In the genomic region with DNA sequence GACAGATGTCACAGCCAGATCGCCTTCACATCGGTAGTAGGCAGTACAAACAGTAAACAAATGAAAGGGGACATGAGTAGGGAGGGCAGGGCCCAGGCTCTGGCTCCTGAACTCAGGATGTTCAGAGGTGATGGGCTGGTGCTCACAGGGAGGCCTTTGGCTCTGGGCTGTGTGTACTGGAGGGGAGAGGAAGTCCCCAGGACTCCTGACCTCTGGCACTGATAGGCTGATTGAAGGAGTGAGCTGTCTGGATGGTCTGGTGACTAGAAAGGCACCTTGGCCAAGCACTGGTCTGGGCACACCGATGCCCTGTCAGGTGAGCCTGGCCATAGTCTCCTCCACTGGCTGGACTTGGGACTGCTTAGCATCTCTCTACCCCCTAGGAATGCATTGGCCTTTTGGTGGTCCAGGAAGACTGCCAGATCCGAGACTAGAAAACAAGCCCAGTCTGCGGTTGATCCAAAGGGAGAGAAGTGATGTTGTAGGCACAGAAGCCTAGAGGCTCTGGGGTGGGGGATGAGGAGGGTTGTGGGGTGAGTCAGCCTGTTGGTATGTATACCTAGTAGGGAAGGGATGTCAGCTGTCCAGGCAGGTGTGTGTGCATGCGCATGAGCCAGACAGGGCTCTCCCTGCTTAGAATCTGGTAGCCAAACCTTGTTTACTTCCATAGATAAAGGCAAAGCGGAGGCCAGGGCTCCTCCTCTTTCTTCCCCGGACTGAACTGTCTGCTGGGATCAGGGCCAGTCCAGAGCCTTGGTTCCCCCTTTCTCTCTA, we compare ENCODE assay signal across 6 cellular contexts. TPM values are rescaled to one million over a fixed set of nuclear protein-coding genes. Genes with fewer than 3 reads are reported as not detected.
DNase-seq lines count a peak whose midpoint lies in the region; ATAC-seq and TF ChIP-seq lines count a peak whose summit lies in the region.
"Had no signal": no experiment of that assay in that cellular context is flagged by ENCODE, and none has a peak within 500 bp of the region (broad histone marks: within the 10 kb centered on the region; RNA-seq: fewer than 3 reads in every experiment).

No MANE protein-coding gene starts in this region.

- peaks cover 90% of the 10 kb centered on the region for H3K27me3 Mint-ChIP-seq in brain

- peaks cover 16% of the 10 kb centered on the region for H3K4me1 Mint-ChIP-seq in brain

- ATAC-seq in HG02759 (IDR thresholded peaks at IDR 0.05; ENCODE audit: unreplicated experiment), result no peak

- H3K27ac Mint-ChIP-seq in brain, result peak overlapping the region in 1 of 5 experiments; percentile 8

- H3K27me3 ChIP-seq in prostate gland (replicated peaks; ENCODE audit: insufficient read depth), result no peaks in the 10 kb centered on the region

- DNase-seq in M059J (ENCODE audit: low read depth), result peak; percentile 50
- peak; percentile 94 for DNase-seq in prostate gland (ENCODE audit: low spot score)
- no peak for DNase-seq in cerebellar nuclear complex (lab: John Stamatoyannopoulos, UW)

- no peaks in the 10 kb centered on the region for H3K9me3 ChIP-seq in prostate gland

- no peaks in the 10 kb centered on the region for H3K4me1 ChIP-seq in prostate gland (replicated peaks)

- no peaks in the 10 kb centered on the region for H3K36me3 Mint-ChIP-seq in brain

- H3K4me3 Mint-ChIP-seq in brain, result peak overlapping the region; percentile 14 to 84 (median 53)

- TF ChIP-seq POLR2A in prostate gland (IDR thresholded peaks at IDR 0.05), result peak; percentile 86

- peak overlapping the region; percentile 96 to 97 for H3K27ac ChIP-seq in prostate gland

- intact Hi-C loops in prostate gland (cut with DNase I), result no loop called here

- TF ChIP-seq CTCF in brain (conservative IDR thresholded peaks at IDR 0.05), result no peak
- TF ChIP-seq CTCF in prostate gland (IDR thresholded peaks at IDR 0.05), result peak in 2 of 4 experiments; percentile 3 to 17

- WGBS in prostate gland, result 49% methylated on average over 8 of the region's 8 CpGs

- H3K9me3 Mint-ChIP-seq in brain, result peaks cover 0 to 6% (median 0%) of the 10 kb centered on the region in 5 experiments

- H3K4me3 ChIP-seq in prostate gland, result peak overlapping the region; percentile 73 to 79

- H3K36me3 ChIP-seq in prostate gland, result no peaks in the 10 kb centered on the region

RNA-seq across cellular contexts. Expression of a gene that starts 1.9 kb away (rescaled TPM):
- 8.3 and 15.5 TPM in 2 replicates for total RNA-seq in M059J (2014; rRNA removed; shearing (Covaris generic))
- polyA plus RNA-seq in brain (ENCODE audit: insufficient read depth, low read depth, low replicate concordance), result 151 TPM
- total RNA-seq in prostate gland, result 100 to 1,000 TPM; 143 to 295 TPM

RNA-seq across cellular contexts. Expression of a gene that starts 17.2 kb away (rescaled TPM):
- not detected in 2 replicates for total RNA-seq in M059J (2014; rRNA removed; shearing (Covaris generic))
- polyA plus RNA-seq in brain (ENCODE audit: insufficient read depth, low read depth, low replicate concordance), result 0.66 TPM
- total RNA-seq in prostate gland, result under 1 TPM in 1 of 2 donors, not detected in 1; 0.97 TPM
- total RNA-seq: sciatic nerve had no signal

RNA-seq across cellular contexts. Expression of a gene that starts 28.3 kb away (rescaled TPM):
- 0.12 TPM in 1 of 2 replicates, not detected in the other for total RNA-seq in M059J (2014; rRNA removed; shearing (Covaris generic))
- 2.3 TPM for polyA plus RNA-seq in brain (ENCODE audit: insufficient read depth, low read depth, low replicate concordance)
- 10 to 100 TPM in 1 of 2 donors, 1 to 10 TPM in 1; 5.9 to 11.7 TPM for total RNA-seq in prostate gland

RNA-seq across cellular contexts. Expression of a gene that starts 38.4 kb away (rescaled TPM):
- 26.1 and 31.5 TPM in 2 replicates for total RNA-seq in M059J (2014; rRNA removed; shearing (Covaris generic))
- polyA plus RNA-seq in brain (ENCODE audit: insufficient read depth, low read depth, low replicate concordance), result 45.6 TPM
- 10 to 100 TPM; 29.2 to 29.6 TPM for total RNA-seq in prostate gland

RNA-seq across cellular contexts. Expression of a gene that starts 38.8 kb away (rescaled TPM):
- total RNA-seq in M059J (2014; rRNA removed; shearing (Covaris generic)), result 45.9 and 60.7 TPM in 2 replicates
- polyA plus RNA-seq in brain (ENCODE audit: insufficient read depth, low read depth, low replicate concordance), result 55.0 TPM
- total RNA-seq in prostate gland, result 10 to 100 TPM; 39.8 to 43.3 TPM

Comparison
In these comparisons a context has a peak if more than half of its experiments do, and no peak if none do; other contexts are left out.
1. DNase-seq: peak in M059J (single experiment) and prostate gland (single experiment); none in cerebellar nuclear complex (0 of 2).